ENCODE assay signal across 5 cellular contexts in genomic region chr21:35116777-35117176, GRCh38.
"Had no signal": no experiment of that assay in that cellular context is flagged by ENCODE, and none has a peak within 500 bp of the region (broad histone marks: within the 10 kb centered on the region; RNA-seq: fewer than 3 reads in every experiment).

No MANE protein-coding gene starts in this region.

- H3K4me3 Mint-ChIP-seq: GM23338, H9 had no signal

- H3K27ac Mint-ChIP-seq: GM23338 had no signal

- ATAC-seq: GM23338, K562 had no signal

- DNase-seq: H9, HCEC 1CT, IMR-90 had no signal

- H3K9me3 Mint-ChIP-seq: GM23338, H9 had no signal

- H2AFZ ChIP-seq: GM23338 had no signal

- H3K4me2 ChIP-seq: GM23338 had no signal

- H3K4me3 ChIP-seq: GM23338, K562 had no signal
